7 cellular contexts compared by ENCODE assay signal in genomic region chr6:158853072-158853871, GRCh38. TPM values are rescaled to one million over a fixed set of nuclear protein-coding genes. Genes with fewer than 3 reads are reported as not detected.
DNase-seq lines count a peak whose midpoint lies in the region; ATAC-seq and TF ChIP-seq lines count a peak whose summit lies in the region.

No MANE protein-coding gene starts in this region.

- peak overlapping the region; percentile 84 to 92 (median 89) for H3K27ac ChIP-seq in transverse colon

- H3K36me3 Mint-ChIP-seq in natural killer cell = no peaks in the 10 kb centered on the region

- no peaks in the 10 kb centered on the region for H3K9me3 ChIP-seq in transverse colon

- peak; percentile 60 for TF ChIP-seq POLR2A in erythroblast (IDR thresholded peaks at IDR 0.05; ENCODE audit: low read length)
- TF ChIP-seq POLR2A in transverse colon (IDR thresholded peaks at IDR 0.05) = peak; percentile 92

- 23 to 38% methylated on average over 6 to 13 of the region's 13 CpGs for WGBS in transverse colon (ENCODE audit: low coverage in 1 of 2), 2 donors

- DNase-seq in NCI-H460 (ENCODE audit: extremely low read depth, low read depth) (peak; percentile 95), erythroblast (lab: John Stamatoyannopoulos, UW) (peak; percentile 92 to 93), natural killer cell (peak; percentile 77), transverse colon (peak; percentile 94)
- DNase-seq in activated CD8-positive, alpha-beta memory T cell treated with anti-CD3 and anti-CD28 coated beads for 24 hours = peak; percentile 88

- TF ChIP-seq CTCF in natural killer cell (IDR thresholded peaks at IDR 0.05) (no peak), transverse colon (IDR thresholded peaks at IDR 0.05) (peak in 1 of 5 experiments; percentile 8)

- H3K4me1 Mint-ChIP-seq in natural killer cell = peaks cover 25 to 27% of the 10 kb centered on the region in 2 donors

- H3K27me3 ChIP-seq in transverse colon = no peaks in the 10 kb centered on the region

- intact Hi-C loops in natural killer cell (cut with micrococcal nuclease) (loop anchor here (5.0 kb wide), 4 partner anchors 136 to 686 kb away; partner anchors contain the start of genes GTF2H5, SERAC1 and SYTL3), transverse colon (cut with DNase I; ENCODE audit: low total_unique reads) (no loop called here)

- ATAC-seq in GM18858 (IDR thresholded peaks at IDR 0.05; ENCODE audit: unreplicated experiment) (peak; percentile 78), HG02870 (IDR thresholded peaks at IDR 0.05; ENCODE audit: unreplicated experiment) (peak; percentile 93), natural killer cell (peak; percentile 65 to 86 (median 73))

- H3K27ac Mint-ChIP-seq in natural killer cell = no peak overlapping the region

- H3K4me3 Mint-ChIP-seq in natural killer cell = no peak overlapping the region

- H3K36me3 ChIP-seq in transverse colon = no peaks in the 10 kb centered on the region

- in situ Hi-C loops in transverse colon (cut with MboI; ENCODE audit: low pct_ligation_motif_present in 1 of 4, low pct_unique_long_range_greater_than_20kb in 1 of 4, low sequenced_read_pairs in 3 of 4) = no loop called here

- no peaks in the 10 kb centered on the region for H3K9me3 Mint-ChIP-seq in natural killer cell

- peak; percentile 43 for TF ChIP-seq EP300 in transverse colon (IDR thresholded peaks at IDR 0.05; ENCODE audit: low read depth)

- peak overlapping the region in 1 of 4 donors; percentile 20 for H3K4me3 ChIP-seq in transverse colon

- peaks cover 42 to 59% (median 46%) of the 10 kb centered on the region in 4 donors for H3K4me1 ChIP-seq in transverse colon

- H3K27me3 Mint-ChIP-seq in natural killer cell (ENCODE audit: low read depth in 2 of 2) = no peaks in the 10 kb centered on the region

RNA-seq across cellular contexts. Expression of gene EZR, which starts 34.1 kb away (rescaled TPM):
- 198 and 231 TPM in 2 replicates for total RNA-seq in NCI-H460 (2014; rRNA removed; shearing (Covaris generic))
- polyA plus RNA-seq in NCI-H460 (2014; cell fraction: nucleus; rRNA removed) = 220 and 261 TPM in 2 replicates
- total RNA-seq in natural killer cell (100 to 1,000 TPM; 119 to 157 (median 133) TPM), transverse colon (100 to 1,000 TPM; 149 to 430 (median 319) TPM)
